16 cellular contexts compared by ENCODE assay signal in genomic region chr6:107496041-107496440, GRCh38. TPM values are rescaled to one million over a fixed set of nuclear protein-coding genes. Genes with fewer than 3 reads are reported as not detected.
DNase-seq lines count a peak whose midpoint lies in the region; ATAC-seq and TF ChIP-seq lines count a peak whose summit lies in the region.
"Had no signal": no experiment of that assay in that cellular context is flagged by ENCODE, and none has a peak within 500 bp of the region (broad histone marks: within the 10 kb centered on the region; RNA-seq: fewer than 3 reads in every experiment).

No MANE protein-coding gene starts in this region.

- H3K4me3 ChIP-seq in KMS-11 (IDR thresholded peaks at IDR 0.05; ENCODE audit: insufficient read depth, low read depth, low read length) (no peak overlapping the region), adipocyte (ENCODE audit: low read length) (peak overlapping the region; percentile 71), stomach (no peak overlapping the region)
- H3K4me3 ChIP-seq: tibial nerve had no signal

- H3K36me3 ChIP-seq in KMS-11 (ENCODE audit: insufficient read depth) = no peaks in the 10 kb centered on the region
- H3K36me3 ChIP-seq in adipocyte (ENCODE audit: control insufficient read depth, insufficient read depth, low read length, severe bottlenecking) = no peaks in the 10 kb centered on the region
- no peaks in the 10 kb centered on the region for H3K36me3 ChIP-seq in stomach
- H3K36me3 ChIP-seq: tibial nerve had no signal

- H3K9me3 ChIP-seq in adipocyte (ENCODE audit: control insufficient read depth, low read length) (no peaks in the 10 kb centered on the region), stomach (no peaks in the 10 kb centered on the region)
- H3K9me3 ChIP-seq: tibial nerve had no signal

- H3K9ac ChIP-seq in KMS-11 (no peak overlapping the region), adipocyte (ENCODE audit: low read length) (peak overlapping the region; percentile 77)

- TF ChIP-seq EP300 in stomach (IDR thresholded peaks at IDR 0.05) = no peak

- H2AFZ ChIP-seq in KMS-11 (ENCODE audit: low read depth) = no peak overlapping the region

- H4K20me1 ChIP-seq in KMS-11 (ENCODE audit: insufficient read depth) = no peaks in the 10 kb centered on the region

- TF ChIP-seq CTCF in KMS-11 (conservative IDR thresholded peaks at IDR 0.05; ENCODE audit: low read depth, low read length) (no peak), stomach (IDR thresholded peaks at IDR 0.05) (no peak)

- H3K79me2 ChIP-seq in KMS-11 (ENCODE audit: insufficient read depth, low read depth) = peaks cover 28% of the 10 kb centered on the region; the same call in 1 of the 2 replicates

- DNase-seq in adipocyte (ENCODE audit: low read depth) = no peak
- DNase-seq in stomach = no peak
- no peak for DNase-seq in NCI-H1930 (lab: John Stamatoyannopoulos, UW)
- no peak for DNase-seq in head of caudate nucleus
- DNase-seq: activated gamma-delta T cell; effector CD8-positive, alpha-beta T cell; immature natural killer cell; NCI-H1436 treated with DMSO at 0.1 percent for 48 hours; NCI-H446 treated with DMSO at 0.1 percent for 48 hours; PC-3; posterior cingulate gyrus had no signal

- H3K4me1 ChIP-seq in KMS-11 (ENCODE audit: low read depth, poor library complexity, severe bottlenecking) (peaks cover 67% of the 10 kb centered on the region), adipocyte (ENCODE audit: control insufficient read depth, insufficient read depth, low read length) (peaks cover 82% of the 10 kb centered on the region), stomach (peaks cover 33 to 80% (median 57%) of the 10 kb centered on the region in 4 donors)

- peak overlapping the region; percentile 88; the same call in 1 of the 2 replicates for H3K4me2 ChIP-seq in KMS-11

- TF ChIP-seq POLR2A in stomach (IDR thresholded peaks at IDR 0.05) = no peak

- intact Hi-C loops in stomach (cut with DNase I; ENCODE audit: low total_unique reads) = no loop called here
- intact Hi-C loops in head of caudate nucleus (cut with DNase I) = no loop called here

- 25 to 42% (median 28%) methylated on average over 3 of the region's 3 CpGs for WGBS in stomach, 5 donors

- H3K27ac ChIP-seq in KMS-11 = peak overlapping the region; percentile 48; the same call in 1 of the 2 replicates
- peak overlapping the region; percentile 36 for H3K27ac ChIP-seq in layer of hippocampus (ENCODE audit: low read depth, low read length)
- H3K27ac ChIP-seq in stomach = peak overlapping the region in 4 of 5 donors; percentile 35 to 82 (median 78)

- H3K27me3 ChIP-seq in KMS-11 (ENCODE audit: insufficient read depth, low read depth) (no peaks in the 10 kb centered on the region), adipocyte (replicated peaks; ENCODE audit: control insufficient read depth, insufficient read depth, low read length) (no peaks in the 10 kb centered on the region), layer of hippocampus (ENCODE audit: control insufficient read depth, insufficient read depth, low read length) (no peaks in the 10 kb centered on the region), stomach (peaks cover 0 to 17% (median 4%) of the 10 kb centered on the region in 3 donors)
- H3K27me3 ChIP-seq: tibial nerve had no signal

- ATAC-seq in HG03342 (IDR thresholded peaks at IDR 0.05; ENCODE audit: unreplicated experiment) (no peak), HG03442 (IDR thresholded peaks at IDR 0.05; ENCODE audit: unreplicated experiment) (no peak)
- ATAC-seq: PC-3 had no signal

RNA-seq across cellular contexts. Expression of gene SOBP, which starts 6.1 kb away (rescaled TPM):
- 10 to 100 TPM in 1 of 5 donors, 1 to 10 TPM in 3, under 1 TPM in 1; 0.58 to 16.9 (median 7.1) TPM for total RNA-seq in stomach
- 1 to 10 TPM; 2.4 to 3.7 (median 3.1) TPM for polyA plus RNA-seq in stomach
- polyA plus RNA-seq: immature natural killer cell had no signal

RNA-seq across cellular contexts. Expression of gene PDSS2, which starts 36.7 kb away (rescaled TPM):
- total RNA-seq in stomach = 10 to 100 TPM in 3 of 5 donors, 1 to 10 TPM in 1, not detected in 1; 4.5 to 26.1 (median 11.5) TPM
- 1 to 10 TPM; 5.6 to 9.8 (median 7.7) TPM for polyA plus RNA-seq in stomach
